In genomic region chr7:120947980-120948379, GRCh38 we compare ENCODE assay signal across 22 cellular contexts. TPM values are rescaled to one million over a fixed set of nuclear protein-coding genes. Genes with fewer than 3 reads are reported as not detected.
"Had no signal": no experiment of that assay in that cellular context is flagged by ENCODE, and none has a peak within 500 bp of the region (broad histone marks: within the 10 kb centered on the region; RNA-seq: fewer than 3 reads in every experiment).

No MANE protein-coding gene starts in this region.

- H3K4me3 Mint-ChIP-seq: activated naive CD4-positive, alpha-beta T cell treated with anti-CD3 and anti-CD28 coated beads, Interleukin-2, amount 50 U/mL, for 24 hours had no signal

- ATAC-seq: activated CD8-positive, alpha-beta T cell treated with anti-CD3 and anti-CD28 coated beads for 36 hours; activated T-cell treated with anti-CD3 and anti-CD28 coated beads, Interleukin-2, amount 50 U/mL, for 72 hours had no signal

- H3K27ac Mint-ChIP-seq: activated CD8-positive, alpha-beta T cell treated with anti-CD3 and anti-CD28 coated beads for 36 hours; activated naive CD4-positive, alpha-beta T cell treated with anti-CD3 and anti-CD28 coated beads, Interleukin-2, amount 50 U/mL, for 24 hours; activated T-cell treated with anti-CD3 and anti-CD28 coated beads, Interleukin-2, amount 50 U/mL, for 72 hours had no signal

- H3K9me3 Mint-ChIP-seq: activated CD8-positive, alpha-beta T cell treated with anti-CD3 and anti-CD28 coated beads for 36 hours; activated naive CD4-positive, alpha-beta T cell treated with anti-CD3 and anti-CD28 coated beads, Interleukin-2, amount 50 U/mL, for 24 hours; activated T-cell treated with anti-CD3 and anti-CD28 coated beads, Interleukin-2, amount 50 U/mL, for 72 hours had no signal

- DNase-seq: activated CD4-positive, CD25-positive, alpha-beta regulatory T cell; activated CD8-positive, alpha-beta memory T cell treated with anti-CD3 and anti-CD28 coated beads, Interleukin-2, amount 50 U/mL, for 4 hours; activated CD8-positive, alpha-beta T cell treated with anti-CD3 and anti-CD28 coated beads for 36 hours; activated effector memory CD4-positive, alpha-beta T cell treated with Interleukin-2 at 50 U/mL for 16 hours; activated naive CD4-positive, alpha-beta T cell; activated T-cell treated with anti-CD3 and anti-CD28 coated beads, Interleukin-2, amount 50 U/mL, for 72 hours; aorta; central memory CD4-positive, alpha-beta T cell; Karpas-422; MM.1S; NCI-H1105; NCI-H1436; NCI-H1694 treated with DMSO at 0.1 percent for 48 hours; NCI-H2029 treated with DMSO at 0.1 percent for 48 hours; NCI-H345; NCI-H510A; NCI-H526 treated with DMSO at 0.1 percent for 48 hours; PC-9; SHP77 treated with DMSO at 0.1 percent for 48 hours; T-helper 2 cell; T1000 had no signal

RNA-seq across cellular contexts. Expression of gene CPED1, which starts 40.5 kb away (rescaled TPM):
- total RNA-seq: activated CD8-positive, alpha-beta T cell treated with anti-CD3 and anti-CD28 coated beads for 36 hours; activated T-cell treated with anti-CD3 and anti-CD28 coated beads, Interleukin-2, amount 50 U/mL, for 72 hours had no signal
